8 cellular contexts compared by ENCODE assay signal in the genomic region with DNA sequence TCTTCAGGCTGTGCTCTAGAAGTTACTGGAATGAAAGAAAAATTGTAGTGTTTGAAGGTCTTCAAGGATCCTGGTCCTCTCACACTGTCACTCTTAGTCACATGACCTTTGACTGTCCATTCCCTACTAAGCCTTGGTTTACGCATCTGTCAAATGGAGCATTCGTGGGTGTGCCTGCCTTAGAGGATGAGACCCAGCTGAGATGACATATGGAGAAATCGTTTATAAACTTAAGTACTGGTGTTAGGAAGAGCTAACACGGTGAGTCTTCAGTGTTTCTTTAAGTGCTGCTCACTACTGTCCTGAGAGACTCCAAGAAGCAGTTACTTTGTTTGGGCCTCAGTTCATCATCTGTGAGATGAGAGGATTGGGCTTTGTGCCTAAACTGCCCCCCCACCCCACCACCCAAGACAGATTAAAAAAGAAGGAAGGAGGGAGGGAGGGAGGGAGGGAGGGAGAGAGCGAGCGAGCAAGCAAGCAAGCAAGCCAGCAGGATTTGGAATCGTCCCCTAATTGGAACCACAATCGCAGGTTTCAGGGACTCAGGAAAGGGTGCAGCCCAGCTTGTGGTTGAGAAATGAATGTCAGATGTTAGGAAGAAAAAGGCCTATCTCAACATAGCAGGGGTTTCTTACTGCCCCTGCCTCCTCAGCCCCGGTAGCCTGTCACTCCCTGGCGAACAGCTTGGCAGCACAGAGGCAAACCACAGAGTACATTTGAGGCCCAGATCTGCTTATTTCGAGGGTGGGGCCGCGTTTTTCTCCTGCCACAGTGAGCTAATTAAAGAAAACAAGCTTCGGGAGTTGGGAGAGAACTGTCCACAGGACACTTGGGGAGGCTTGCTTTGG. TPM values are rescaled to one million over a fixed set of nuclear protein-coding genes. Genes with fewer than 3 reads are reported as not detected.
A peak's percentile ranks its signal among the peaks of the same experiment; 100 is the strongest.
DNase-seq lines count a peak whose midpoint lies in the region; ATAC-seq and TF ChIP-seq lines count a peak whose summit lies in the region.

No MANE protein-coding gene starts in this region.

- no peak for TF ChIP-seq CTCF in HFF-Myc (IDR thresholded peaks at IDR 0.05; ENCODE audit: low read depth, low read length, missing control alignments)

- peaks cover 40% of the 10 kb centered on the region for H3K36me3 ChIP-seq in skeletal muscle satellite cell (ENCODE audit: insufficient read depth, low read length)

- H3K27me3 ChIP-seq in skeletal muscle satellite cell (ENCODE audit: control insufficient read depth, insufficient read depth, low read length) = no peaks in the 10 kb centered on the region

- DNase-seq in HFF-Myc (ENCODE audit: extremely low read depth, low read depth) (peak; percentile 92), fibroblast of the conjunctiva (ENCODE audit: low read depth) (peak; percentile 95), NCI-H1436 treated with DMSO at 0.1 percent for 48 hours (lab: John Stamatoyannopoulos, UW) (no peak), midbrain (lab: John Stamatoyannopoulos, UW) (no peak), superior temporal gyrus (ENCODE audit: extremely low spot score) (no peak)
- peak; percentile 62 for DNase-seq in activated CD4-positive, alpha-beta T cell treated with anti-CD3 and anti-CD28 coated beads for 48 hours

- H3K4me2 ChIP-seq in skeletal muscle satellite cell (ENCODE audit: low read length) = peak overlapping the region; percentile 75

- ATAC-seq in HG03520 (IDR thresholded peaks at IDR 0.05; ENCODE audit: unreplicated experiment) = no peak

- H3K4me1 ChIP-seq in skeletal muscle satellite cell (ENCODE audit: control insufficient read depth, insufficient read depth, low read length) = peaks cover 55% of the 10 kb centered on the region

- no peaks in the 10 kb centered on the region for H3K9me3 ChIP-seq in skeletal muscle satellite cell (replicated peaks; ENCODE audit: low read length)

- H3K9ac ChIP-seq in skeletal muscle satellite cell (ENCODE audit: low read depth, low read length) = peak overlapping the region; percentile 80

- H3K4me3 ChIP-seq in HFF-Myc (replicated peaks; ENCODE audit: low read depth, low read length) = peak overlapping the region; percentile 19
- H3K4me3 ChIP-seq in skeletal muscle satellite cell (ENCODE audit: low read length) = peak overlapping the region; percentile 58

RNA-seq across cellular contexts. Expression of gene SMAD3, which starts 32.7 kb away (rescaled TPM):
- 18.3 and 32.1 TPM in 2 replicates for total RNA-seq in skeletal muscle satellite cell (2012; rRNA removed)

Comparison
In these comparisons a context has a peak if more than half of its experiments do, and no peak if none do; other contexts are left out.
1. DNase-seq: peak in HFF-Myc (single experiment), activated CD4-positive, alpha-beta T cell treated with anti-CD3 and anti-CD28 coated beads for 48 hours (single experiment) and fibroblast of the conjunctiva (single experiment); none in NCI-H1436 treated with DMSO at 0.1 percent for 48 hours (single experiment), midbrain (single experiment) and superior temporal gyrus (single experiment).